ENCODE assay signal across 9 cellular contexts in genomic region chr5:178208540-178209227, GRCh38. TPM values are rescaled to one million over a fixed set of nuclear protein-coding genes. Genes with fewer than 3 reads are reported as not detected.
A peak's percentile ranks its signal among the peaks of the same experiment; 100 is the strongest.
DNase-seq lines count a peak whose midpoint lies in the region; ATAC-seq and TF ChIP-seq lines count a peak whose summit lies in the region.
"Had no signal": no experiment of that assay in that cellular context is flagged by ENCODE, and none has a peak within 500 bp of the region (broad histone marks: within the 10 kb centered on the region; RNA-seq: fewer than 3 reads in every experiment).

No MANE protein-coding gene starts in this region.

- H2AFZ ChIP-seq in HCT116 (ENCODE audit: low read depth, low read length, poor library complexity, severe bottlenecking): no peak overlapping the region
- H2AFZ ChIP-seq in neural progenitor cell (replicated peaks): no peak overlapping the region
- H2AFZ ChIP-seq: parathyroid adenoma had no signal

- TF ChIP-seq POLR2A in HCT116 (IDR thresholded peaks at IDR 0.05; ENCODE audit: borderline replicate concordance, extremely low read depth, insufficient read depth, insufficient read length): no peak

- TF ChIP-seq CTCF in HCT116 (IDR thresholded peaks at IDR 0.05 in 2 of 3, conservative IDR thresholded peaks at IDR 0.05 in 1 of 3; ENCODE audit: borderline replicate concordance in 1 of 3, insufficient read depth in 1 of 3, low read depth in 2 of 3, low read length in 2 of 3) (peak in 2 of 3 experiments; percentile 30 to 49; a peak in 3 of 6 replicates), astrocyte of the cerebellum (IDR thresholded peaks at IDR 0.05; ENCODE audit: low read depth, low read length, missing control alignments) (peak; percentile 29), neural progenitor cell (IDR thresholded peaks at IDR 0.05) (peak; percentile 39)

- peaks cover 2% of the 10 kb centered on the region for H3K9me3 Mint-ChIP-seq in neural progenitor cell
- peaks cover 0 to 2% (median 0%) of the 10 kb centered on the region in 5 donors for H3K9me3 Mint-ChIP-seq in CD8-positive, alpha-beta memory T cell

- H3K9ac ChIP-seq in HCT116 (ENCODE audit: low read length) (no peak overlapping the region), neural progenitor cell (no peak overlapping the region)
- H3K9ac ChIP-seq: parathyroid adenoma had no signal

- intact Hi-C loops in HCT116 (cut with micrococcal nuclease): no loop called here

- H3K9me3 ChIP-seq in HCT116 (ENCODE audit: control insufficient read depth in 1 of 2, insufficient read depth in 1 of 2, low read depth in 1 of 2, low read length in 2 of 2) (no peaks in the 10 kb centered on the region), neural progenitor cell (ENCODE audit: low read depth) (no peaks in the 10 kb centered on the region)
- H3K9me3 ChIP-seq in CD8-positive, alpha-beta memory T cell (ENCODE audit: low read length): no peaks in the 10 kb centered on the region

- H3K36me3 ChIP-seq in HCT116 (ENCODE audit: control insufficient read depth in 1 of 2, insufficient read depth in 2 of 2, low read length in 2 of 2) (peaks cover 56 to 78% of the 10 kb centered on the region in 2 experiments), neural progenitor cell (peaks cover 17% of the 10 kb centered on the region)
- H3K36me3 ChIP-seq in CD8-positive, alpha-beta memory T cell (ENCODE audit: insufficient read depth, low read length): peaks cover 67% of the 10 kb centered on the region

- H3K4me3 ChIP-seq in HCT116 (replicated peaks in 1 of 2; ENCODE audit: low read depth in 1 of 2, low read length in 2 of 2): no peak overlapping the region
- H3K4me3 ChIP-seq in astrocyte of the cerebellum (ENCODE audit: low read depth, low read length): no peak overlapping the region
- peak overlapping the region; percentile 1 for H3K4me3 ChIP-seq in neural progenitor cell
- H3K4me3 ChIP-seq in CD8-positive, alpha-beta memory T cell (ENCODE audit: low read length): no peak overlapping the region

- peaks cover 50% of the 10 kb centered on the region for H3K36me3 Mint-ChIP-seq in neural progenitor cell
- peaks cover 6 to 86% (median 7%) of the 10 kb centered on the region in 3 donors for H3K36me3 Mint-ChIP-seq in CD8-positive, alpha-beta memory T cell

- H3K27ac Mint-ChIP-seq in neural progenitor cell: peak overlapping the region; percentile 29
- peak overlapping the region in 3 of 8 donors; percentile 26 to 94 (median 70) for H3K27ac Mint-ChIP-seq in CD8-positive, alpha-beta memory T cell

- H3K27me3 ChIP-seq in HCT116 (ENCODE audit: insufficient read depth, low read length) (no peaks in the 10 kb centered on the region), neural progenitor cell (no peaks in the 10 kb centered on the region)
- H3K27me3 ChIP-seq in CD8-positive, alpha-beta memory T cell (ENCODE audit: insufficient read depth, low read length, poor library complexity, severe bottlenecking): no peaks in the 10 kb centered on the region

- in situ Hi-C loops in astrocyte of the cerebellum (cut with HindIII; ENCODE audit: low sequenced_read_pairs): no loop called here

- no peak for ATAC-seq in HCT116
- no peak for ATAC-seq in HG03108 (IDR thresholded peaks at IDR 0.05; ENCODE audit: unreplicated experiment)

- H3K4me3 Mint-ChIP-seq in neural progenitor cell: peak overlapping the region; percentile 38
- H3K4me3 Mint-ChIP-seq in CD8-positive, alpha-beta memory T cell: peak overlapping the region in 1 of 7 donors; percentile 32

- RAD21 ChIA-PET in HCT116 (lab: Charles Lee; ENCODE audit: low non-redundant PET in 1 of 2, low total read pairs in 2 of 2, uncharacterized antibody in 2 of 2, unreplicated experiment in 2 of 2): no interaction called here

- peaks cover 57% of the 10 kb centered on the region for H4K20me1 ChIP-seq in HCT116 (ENCODE audit: insufficient read depth)
- peaks cover 87% of the 10 kb centered on the region for H4K20me1 ChIP-seq in neural progenitor cell (ENCODE audit: low read depth)

- H3K4me1 ChIP-seq in HCT116 (ENCODE audit: control insufficient read depth in 1 of 2, insufficient read depth in 2 of 2, low read length in 2 of 2) (peaks cover 13 to 30% of the 10 kb centered on the region in 2 experiments), neural progenitor cell (peaks cover 16% of the 10 kb centered on the region)
- peaks cover 32% of the 10 kb centered on the region for H3K4me1 ChIP-seq in CD8-positive, alpha-beta memory T cell (ENCODE audit: insufficient read depth, low read length)

- peak; percentile 42 for DNase-seq in DMS114 treated with DMSO at 0.1 percent for 48 hours (lab: John Stamatoyannopoulos, UW; ENCODE audit: unreplicated experiment)
- DNase-seq in HCT116 (ENCODE audit: low read depth, low spot score): no peak
- DNase-seq in astrocyte of the cerebellum (ENCODE audit: low read depth): no peak
- DNase-seq in neural progenitor cell (ENCODE audit: low spot score): no peak
- DNase-seq in CD8-positive, alpha-beta memory T cell: no peak
- DNase-seq in T-helper 1 cell: no peak
- DNase-seq: NK-92 treated with Interleukin-12 subunit alpha and Interleukin-12 subunit beta, amount 100 ng/mL, for 24 hours had no signal

- H3K4me1 Mint-ChIP-seq in neural progenitor cell: peaks cover 21% of the 10 kb centered on the region
- peaks cover 31 to 67% (median 41%) of the 10 kb centered on the region in 3 donors for H3K4me1 Mint-ChIP-seq in CD8-positive, alpha-beta memory T cell

- H3K79me2 ChIP-seq in HCT116 (ENCODE audit: insufficient read depth, low read length): peaks cover 81% of the 10 kb centered on the region
- peaks cover 65% of the 10 kb centered on the region for H3K79me2 ChIP-seq in neural progenitor cell (ENCODE audit: low read depth)

- POLR2A ChIA-PET in HCT116 (lab: Charles Lee): no interaction called here
- POLR2A ChIA-PET in CD8-positive, alpha-beta memory T cell (lab: Charles Lee): no interaction called here

- peaks cover 28% of the 10 kb centered on the region for H3K27me3 Mint-ChIP-seq in neural progenitor cell (ENCODE audit: insufficient read depth, low read depth)
- H3K27me3 Mint-ChIP-seq in CD8-positive, alpha-beta memory T cell: peaks cover 0 to 2% of the 10 kb centered on the region in 2 donors

- peaks cover 81% of the 10 kb centered on the region for H3F3A ChIP-seq in neural progenitor cell (ENCODE audit: low read depth)

- CTCF ChIA-PET in HCT116 (lab: Charles Lee): no interaction called here
- CTCF ChIA-PET in CD8-positive, alpha-beta memory T cell (lab: Charles Lee): no interaction called here

- BruUV-seq in HCT116 (replicated peaks; lab: Mats Ljungman, UMichigan): no TSS peak

- no peak for TF ChIP-seq RAD21 in HCT116 (IDR thresholded peaks at IDR 0.05; ENCODE audit: low read depth)

- no peak overlapping the region for H3K4me2 ChIP-seq in HCT116 (ENCODE audit: low read length)
- H3K4me2 ChIP-seq in neural progenitor cell: no peak overlapping the region

- no peaks in the 10 kb centered on the region for H3K9me2 ChIP-seq in HCT116 (ENCODE audit: insufficient read depth)

- H3K27ac ChIP-seq in HCT116 (ENCODE audit: low read depth, low read length): no peak overlapping the region
- no peak overlapping the region for H3K27ac ChIP-seq in neural progenitor cell
- H3K27ac ChIP-seq in CD8-positive, alpha-beta memory T cell (ENCODE audit: low read depth, low read length): no peak overlapping the region
- H3K27ac ChIP-seq: parathyroid adenoma had no signal

TF ChIP-seq in HCT116, 20 proteins besides CTCF, POLR2A, EP300 and RAD21:
- no peak for TF ChIP-seq YY1 (IDR thresholded peaks at IDR 0.05; ENCODE audit: extremely low read depth, insufficient replicate concordance, low read depth, low read length)
- no peak for TF ChIP-seq FOSL1 (IDR thresholded peaks at IDR 0.05; ENCODE audit: low read depth)
- TF ChIP-seq, protein P1, sequence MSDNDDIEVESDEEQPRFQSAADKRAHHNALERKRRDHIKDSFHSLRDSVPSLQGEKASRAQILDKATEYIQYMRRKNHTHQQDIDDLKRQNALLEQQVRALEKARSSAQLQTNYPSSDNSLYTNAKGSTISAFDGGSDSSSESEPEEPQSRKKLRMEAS (IDR thresholded peaks at IDR 0.05): no peak

RNA-seq across cellular contexts. Expression of gene HNRNPAB, which starts 4.4 kb away (rescaled TPM):
- total RNA-seq in HCT116 (2021; ENCODE audit: unreplicated experiment) (273 TPM), neural progenitor cell (ENCODE audit: low replicate concordance) (186 and 195 TPM in 2 replicates)
- polyA plus RNA-seq in HCT116 (2012): 95.5 and 118 TPM in 2 replicates
- total RNA-seq in CD8-positive, alpha-beta memory T cell: 100 to 1,000 TPM; 672 to 673 TPM
- 80.5 TPM for polyA plus RNA-seq in CD8-positive, alpha-beta memory T cell

RNA-seq across cellular contexts. Expression of gene GMCL2, which starts 21.5 kb away (rescaled TPM):
- total RNA-seq in HCT116 (2021; ENCODE audit: unreplicated experiment) (not detected), neural progenitor cell (ENCODE audit: low replicate concordance) (not detected in 2 replicates)
- not detected in 2 replicates for polyA plus RNA-seq in HCT116 (2012)
- total RNA-seq in CD8-positive, alpha-beta memory T cell: not detected
- polyA plus RNA-seq in CD8-positive, alpha-beta memory T cell: not detected

RNA-seq across cellular contexts. Expression of gene PHYKPL, which starts 23.9 kb away (rescaled TPM):
- total RNA-seq in HCT116 (2021; ENCODE audit: unreplicated experiment) (57.8 TPM), neural progenitor cell (ENCODE audit: low replicate concordance) (20.5 and 25.9 TPM in 2 replicates)
- polyA plus RNA-seq in HCT116 (2012): 40.9 and 42.3 TPM in 2 replicates
- total RNA-seq in CD8-positive, alpha-beta memory T cell: 10 to 100 TPM; 57.8 to 61.1 TPM
- polyA plus RNA-seq in CD8-positive, alpha-beta memory T cell: 41.6 TPM

RNA-seq across cellular contexts. Expression of gene NHP2, which starts 55.0 kb away (rescaled TPM):
- total RNA-seq in HCT116 (2021; ENCODE audit: unreplicated experiment) (260 TPM), neural progenitor cell (ENCODE audit: low replicate concordance) (357 and 380 TPM in 2 replicates)
- 256 and 304 TPM in 2 replicates for polyA plus RNA-seq in HCT116 (2012)
- 100 to 1,000 TPM; 298 to 311 TPM for total RNA-seq in CD8-positive, alpha-beta memory T cell
- polyA plus RNA-seq in CD8-positive, alpha-beta memory T cell: 219 TPM
